In genomic region chr11:97832451-97832850, GRCh38 we compare ENCODE assay signal across 22 cellular contexts.
"Had no signal": no experiment of that assay in that cellular context is flagged by ENCODE, and none has a peak within 500 bp of the region (broad histone marks: within the 10 kb centered on the region; RNA-seq: fewer than 3 reads in every experiment).

No MANE protein-coding gene starts in this region.

- H3K27ac Mint-ChIP-seq: immature natural killer cell, mesothelial cell of epicardium had no signal

- H3K9me3 ChIP-seq: esophagus muscularis mucosa, gastroesophageal sphincter, lower lobe of right lung had no signal

- H3K36me3 ChIP-seq: esophagus muscularis mucosa, gastroesophageal sphincter, heart left ventricle, left lung, lower lobe of right lung had no signal

- DNase-seq: dermis blood vessel endothelial cell; dorsolateral prefrontal cortex; effector CD4-positive, alpha-beta T cell; effector memory CD4-positive, alpha-beta T cell; foreskin keratinocyte; heart left ventricle; hypothalamus; immature natural killer cell; left cardiac atrium; left lung; left ventricle myocardium superior; lower lobe of right lung; mesenchymal stem cell; mucosa of descending colon had no signal

- H3K4me2 ChIP-seq: hepatocyte had no signal

- ATAC-seq: foreskin keratinocyte, gastroesophageal sphincter, heart left ventricle, left cardiac atrium, left lung, left ventricle myocardium superior, lower lobe of right lung, mucosa of descending colon had no signal

- H3K4me1 ChIP-seq: esophagus muscularis mucosa, foreskin keratinocyte, gastroesophageal sphincter, heart left ventricle, left lung, lower lobe of right lung had no signal

- H2AFZ ChIP-seq: hepatocyte had no signal

- H3K4me3 ChIP-seq: coronary artery, dorsolateral prefrontal cortex, esophagus muscularis mucosa, gastroesophageal sphincter, heart left ventricle, hepatocyte, left lung, lower lobe of right lung, mucosa of descending colon had no signal

- FAIRE-seq: colon, endothelial cell of umbilical vein, keratinocyte had no signal

- H3K4me1 Mint-ChIP-seq: immature natural killer cell, mesothelial cell of epicardium had no signal

- H3K4me3 Mint-ChIP-seq: immature natural killer cell, mesothelial cell of epicardium had no signal

- H3K79me2 ChIP-seq: hepatocyte had no signal

- H3K27ac ChIP-seq: coronary artery, dorsolateral prefrontal cortex, esophagus muscularis mucosa, foreskin keratinocyte, gastroesophageal sphincter, heart left ventricle, hepatocyte, left lung, lower lobe of right lung had no signal

- H3K27me3 ChIP-seq: dorsolateral prefrontal cortex, esophagus muscularis mucosa, foreskin keratinocyte, gastroesophageal sphincter, heart left ventricle, hepatocyte, left lung had no signal
